11 cellular contexts compared by ENCODE assay signal in genomic region chrX:109826954-109827708, GRCh38.
DNase-seq lines count a peak whose midpoint lies in the region; ATAC-seq, FAIRE-seq and TF ChIP-seq lines count a peak whose summit lies in the region.
"Had no signal": no experiment of that assay in that cellular context is flagged by ENCODE, and none has a peak within 500 bp of the region (broad histone marks: within the 10 kb centered on the region; RNA-seq: fewer than 3 reads in every experiment).

No MANE protein-coding gene starts in this region.

- BruUV-seq in K562 (replicated peaks; lab: Mats Ljungman, UMichigan), result no TSS peak

- no peak for TF ChIP-seq POLR2A in K562 (conservative IDR thresholded peaks at IDR 0.05)

- intact Hi-C loops in K562 (cut with micrococcal nuclease) (no loop called here), ascending aorta (cut with DNase I) (no loop called here), tibial artery (cut with DNase I; ENCODE audit: low total_unique reads) (no loop called here)

- H3K9me3 ChIP-seq in K562 (replicated peaks; ENCODE audit: control insufficient read depth, insufficient read depth, low read depth, low read length) (no peaks in the 10 kb centered on the region), ascending aorta (no peaks in the 10 kb centered on the region), tibial artery (no peaks in the 10 kb centered on the region)

- no peaks in the 10 kb centered on the region for H3K79me2 ChIP-seq in K562 (ENCODE audit: control insufficient read depth, insufficient read depth, low read length)

- no peaks in the 10 kb centered on the region for H3K27me3 ChIP-seq in K562 (ENCODE audit: control insufficient read depth in 2 of 2, insufficient read depth in 2 of 2, low read length in 2 of 2)
- no peaks in the 10 kb centered on the region for H3K27me3 ChIP-seq in kidney epithelial cell (ENCODE audit: control insufficient read depth, insufficient read depth, low read length)
- no peaks in the 10 kb centered on the region for H3K27me3 ChIP-seq in ascending aorta
- no peaks in the 10 kb centered on the region for H3K27me3 ChIP-seq in tibial artery

- in situ Hi-C loops in K562 (cut with MboI), result no loop called here

- H2AFZ ChIP-seq in K562 (ENCODE audit: low read depth, low read length), result no peak overlapping the region

- no peak for TF ChIP-seq RAD21 in K562 (CRISPR knock-in tag; conservative IDR thresholded peaks at IDR 0.05 in 1 of 2, IDR thresholded peaks at IDR 0.05 in 1 of 2)

- peak; percentile 44 for DNase-seq in AG08396 (ENCODE audit: low spot score)
- DNase-seq in LHCN-M2 (ENCODE audit: low read depth), result peak; percentile 92
- no peak for DNase-seq in K562 (ENCODE audit: extremely low read depth in 1 of 4, low spot score in 3 of 4)
- DNase-seq in kidney epithelial cell (ENCODE audit: low read depth), result peak; percentile 63
- DNase-seq in ascending aorta (ENCODE audit: low spot score in 2 of 2), result no peak
- no peak for DNase-seq in tibial artery
- DNase-seq: activated T-cell treated with anti-CD3 and anti-CD28 coated beads, Interleukin-2, amount 50 U/mL, for 72 hours; left colon; NK-92 treated with Interleukin-12 subunit alpha and Interleukin-12 subunit beta, amount 100 ng/mL, for 24 hours had no signal

- H3K27ac ChIP-seq in K562 (ENCODE audit: extremely low read depth, low read depth, low read length) (no peak overlapping the region), ascending aorta (no peak overlapping the region), tibial artery (no peak overlapping the region)

- WGBS in K562 (ENCODE audit: insufficient coverage, low coverage, missing lambda C conversion rate), result 0% methylated on average over 1 of the region's 1 CpG

- POLR2A ChIA-PET in K562 (lab: Yijun Ruan, JAX), result interaction anchor here (0.6 to 0.7 kb wide), 2 partner anchors 30 to 385 kb away, joined by 3 read pairs; no protein-coding TSS in a partner anchor

- TF ChIP-seq CTCF in K562 (IDR thresholded peaks at IDR 0.05 in 2 of 3, conservative IDR thresholded peaks at IDR 0.05 in 1 of 3; ENCODE audit: insufficient read depth in 2 of 3, low read depth in 1 of 3, low read length in 3 of 3) (no peak), kidney epithelial cell (IDR thresholded peaks at IDR 0.05; ENCODE audit: insufficient read depth, low read length, poor library complexity, severe bottlenecking) (no peak), ascending aorta (IDR thresholded peaks at IDR 0.05) (no peak), tibial artery (IDR thresholded peaks at IDR 0.05) (no peak)

- no peaks in the 10 kb centered on the region for H4K20me1 ChIP-seq in K562 (replicated peaks; ENCODE audit: control insufficient read depth, insufficient read depth, low read length)

- H3K9me1 ChIP-seq in K562 (ENCODE audit: control insufficient read depth, insufficient read depth, low read length), result no peaks in the 10 kb centered on the region

- H3K4me3 ChIP-seq in K562 (no peak overlapping the region), kidney epithelial cell (ENCODE audit: low read depth, low read length) (no peak overlapping the region), ascending aorta (no peak overlapping the region), tibial artery (no peak overlapping the region)

- CTCF ChIA-PET in K562 (lab: Yijun Ruan, JAX; ENCODE audit: low intra/inter-chr PET ratio), result no interaction called here

- H3K4me1 ChIP-seq in K562 (replicated peaks in 1 of 2; ENCODE audit: control insufficient read depth in 2 of 2, insufficient read depth in 2 of 2, low read length in 2 of 2) (no peaks in the 10 kb centered on the region; a peak in 1 of 5 replicates), ascending aorta (no peaks in the 10 kb centered on the region), tibial artery (no peaks in the 10 kb centered on the region)

- H3K9ac ChIP-seq in K562 (ENCODE audit: insufficient read depth in 1 of 2, low read depth in 2 of 2, low read length in 2 of 2), result no peak overlapping the region

- no peak for TF ChIP-seq EP300 in K562 (IDR thresholded peaks at IDR 0.05; ENCODE audit: low read length)

- FAIRE-seq in K562 (lab: Jason Lieb, UNC), result no peak

- H3K36me3 ChIP-seq in K562 (ENCODE audit: control insufficient read depth, insufficient read depth, low read length) (no peaks in the 10 kb centered on the region), kidney epithelial cell (ENCODE audit: control insufficient read depth, insufficient read depth, low read length) (no peaks in the 10 kb centered on the region), ascending aorta (no peaks in the 10 kb centered on the region), tibial artery (no peaks in the 10 kb centered on the region)

- ATAC-seq in K562, result no peak
- ATAC-seq in HG02571 (IDR thresholded peaks at IDR 0.05; ENCODE audit: unreplicated experiment), result no peak
- no peak for ATAC-seq in HG02623 (IDR thresholded peaks at IDR 0.05; ENCODE audit: unreplicated experiment)
- ATAC-seq: activated T-cell treated with anti-CD3 and anti-CD28 coated beads, Interleukin-2, amount 50 U/mL, for 72 hours; left colon had no signal

- no peak overlapping the region for H3K4me2 ChIP-seq in K562 (ENCODE audit: insufficient read depth, low read length)

TF ChIP-seq in K562, 482 proteins besides CTCF, POLR2A, EP300 and RAD21:
- TF ChIP-seq FOSL1 (tag; conservative IDR thresholded peaks at IDR 0.05), result peak; percentile 40; the same call in 1 of the 2 replicates
- peak; percentile 32 for TF ChIP-seq CBFA2T3 (IDR thresholded peaks at IDR 0.05)
- no peak for TF ChIP-seq HDAC3 (IDR thresholded peaks at IDR 0.05; ENCODE audit: borderline replicate concordance, partially characterized antibody)

Comparison
In these comparisons a context has a peak if more than half of its experiments do, and no peak if none do; other contexts are left out.
1. DNase-seq: peak in AG08396 (single experiment), LHCN-M2 (single experiment) and kidney epithelial cell (single experiment); none in K562 (0 of 4), ascending aorta (0 of 2) and tibial artery (0 of 2).